In the genomic region with DNA sequence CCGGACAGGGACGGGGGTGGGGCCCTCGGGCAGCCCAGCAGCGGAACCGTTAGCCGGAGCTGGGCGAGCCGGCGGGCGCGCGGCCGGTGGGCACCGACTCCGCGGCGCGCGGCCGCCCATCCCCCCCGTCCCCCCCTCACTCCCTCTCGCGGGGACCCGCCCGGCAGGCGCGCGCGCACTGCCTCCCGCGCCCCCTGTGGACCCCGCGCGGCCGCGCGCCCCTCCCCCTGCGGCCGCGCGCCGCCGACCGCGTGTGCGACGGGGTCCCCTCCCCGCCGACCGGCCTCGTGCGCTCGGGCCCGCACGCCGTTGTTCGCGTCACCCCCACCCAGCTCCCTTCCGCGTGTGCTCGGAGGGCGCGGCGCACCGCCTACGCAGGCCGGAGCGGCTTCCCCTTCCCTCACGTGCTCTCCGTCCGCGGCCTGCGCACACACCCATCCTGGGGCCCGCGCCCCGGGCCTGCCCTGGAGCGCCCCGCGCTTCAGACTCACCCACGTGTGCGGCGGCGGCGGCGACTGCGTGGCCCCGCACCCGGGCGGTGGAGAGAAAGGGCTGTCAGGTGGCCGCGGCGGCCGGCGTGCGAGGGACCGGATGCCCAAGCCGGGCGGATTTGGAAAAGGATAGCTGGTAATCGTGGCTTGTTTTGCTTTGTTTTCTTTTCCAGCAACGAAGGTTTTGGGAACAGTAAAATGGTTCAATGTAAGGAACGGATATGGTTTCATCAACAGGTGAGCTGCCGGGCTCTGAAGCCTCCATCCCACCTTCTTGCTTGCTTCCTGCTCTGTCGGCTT, we compare ENCODE assay signal across 1 cellular context.
TF ChIP-seq lines count a peak whose summit lies in the region.

No MANE protein-coding gene starts in this region.

TF ChIP-seq in IMR-90, 13 proteins besides CTCF, POLR2A, EP300 and RAD21:
- TF ChIP-seq, protein P1, sequence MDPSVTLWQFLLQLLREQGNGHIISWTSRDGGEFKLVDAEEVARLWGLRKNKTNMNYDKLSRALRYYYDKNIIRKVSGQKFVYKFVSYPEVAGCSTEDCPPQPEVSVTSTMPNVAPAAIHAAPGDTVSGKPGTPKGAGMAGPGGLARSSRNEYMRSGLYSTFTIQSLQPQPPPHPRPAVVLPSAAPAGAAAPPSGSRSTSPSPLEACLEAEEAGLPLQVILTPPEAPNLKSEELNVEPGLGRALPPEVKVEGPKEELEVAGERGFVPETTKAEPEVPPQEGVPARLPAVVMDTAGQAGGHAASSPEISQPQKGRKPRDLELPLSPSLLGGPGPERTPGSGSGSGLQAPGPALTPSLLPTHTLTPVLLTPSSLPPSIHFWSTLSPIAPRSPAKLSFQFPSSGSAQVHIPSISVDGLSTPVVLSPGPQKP (IDR thresholded peaks at IDR 0.05; ENCODE audit: borderline replicate concordance, low read depth, low read length) = no peak
- TF ChIP-seq MXI1 (IDR thresholded peaks at IDR 0.05; ENCODE audit: borderline replicate concordance, low read depth, low read length) = peak; percentile 99
- peak; percentile 94 for TF ChIP-seq BHLHE40 (IDR thresholded peaks at IDR 0.05; ENCODE audit: low read depth, low read length)
- 0 out of 2 replicates have a peak, but pooled peaks have one; percentile 31 for TF ChIP-seq MAZ (IDR thresholded peaks at IDR 0.05; ENCODE audit: borderline replicate concordance, low read depth, low read length)
- TF ChIP-seq, protein P2, sequence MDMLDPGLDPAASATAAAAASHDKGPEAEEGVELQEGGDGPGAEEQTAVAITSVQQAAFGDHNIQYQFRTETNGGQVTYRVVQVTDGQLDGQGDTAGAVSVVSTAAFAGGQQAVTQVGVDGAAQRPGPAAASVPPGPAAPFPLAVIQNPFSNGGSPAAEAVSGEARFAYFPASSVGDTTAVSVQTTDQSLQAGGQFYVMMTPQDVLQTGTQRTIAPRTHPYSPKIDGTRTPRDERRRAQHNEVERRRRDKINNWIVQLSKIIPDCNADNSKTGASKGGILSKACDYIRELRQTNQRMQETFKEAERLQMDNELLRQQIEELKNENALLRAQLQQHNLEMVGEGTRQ (IDR thresholded peaks at IDR 0.05; ENCODE audit: low read depth, low read length) = peak; percentile 85
- TF ChIP-seq CEBPB (IDR thresholded peaks at IDR 0.05; ENCODE audit: low read depth, low read length) = no peak
